3 cellular contexts compared by ENCODE assay signal in the genomic region with DNA sequence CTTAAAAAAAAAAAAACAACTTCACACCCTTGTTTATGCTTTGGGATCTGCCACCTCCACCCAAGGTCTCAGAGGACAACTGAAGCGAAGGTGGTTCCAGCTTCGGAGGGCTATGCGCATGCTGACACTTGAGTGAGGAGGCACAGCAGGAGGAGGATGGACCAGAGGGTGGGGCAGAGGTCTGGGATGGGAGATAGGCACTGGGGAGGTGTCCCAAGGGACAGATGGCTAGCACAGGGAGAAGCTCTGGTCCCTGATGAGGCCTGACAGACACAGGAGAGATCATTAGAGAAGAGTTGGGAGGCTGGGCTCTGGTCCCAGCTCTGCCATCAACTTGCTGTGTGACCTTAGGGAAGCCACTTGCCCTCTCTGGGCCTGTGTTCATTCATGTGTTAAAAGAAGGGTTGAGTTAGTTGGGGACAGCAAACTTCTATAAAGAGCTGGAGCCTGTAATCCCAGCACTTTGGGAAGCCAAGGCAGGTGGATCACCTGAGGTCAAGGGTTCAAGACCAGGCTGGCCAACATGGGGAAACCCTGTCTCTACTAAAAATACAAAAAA.
A peak's percentile ranks its signal among the peaks of the same experiment; 100 is the strongest.
TF ChIP-seq lines count a peak whose summit lies in the region.

No MANE protein-coding gene starts in this region.

TF ChIP-seq in A549, 52 proteins besides CTCF, POLR2A, EP300 and RAD21:
- TF ChIP-seq, protein P1, sequence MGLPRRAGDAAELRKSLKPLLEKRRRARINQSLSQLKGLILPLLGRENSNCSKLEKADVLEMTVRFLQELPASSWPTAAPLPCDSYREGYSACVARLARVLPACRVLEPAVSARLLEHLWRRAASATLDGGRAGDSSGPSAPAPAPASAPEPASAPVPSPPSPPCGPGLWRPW (IDR thresholded peaks at IDR 0.05) = no peak
- TF ChIP-seq ZFP36 (IDR thresholded peaks at IDR 0.05; ENCODE audit: borderline replicate concordance, partially characterized antibody) = peak; percentile 60

TF ChIP-seq in K562, 482 proteins besides CTCF, POLR2A, EP300 and RAD21 (continues in another document):
- TF ChIP-seq YBX1 (IDR thresholded peaks at IDR 0.05) (no peak), ZNF830 (CRISPR knock-in tag; IDR thresholded peaks at IDR 0.05) (no peak), EGR1 (conservative IDR thresholded peaks at IDR 0.05) (no peak), ADNP (tag; IDR thresholded peaks at IDR 0.05) (peak; percentile 79; the same call in 1 of the 2 replicates), HDAC6 (IDR thresholded peaks at IDR 0.05; ENCODE audit: low read depth, low read length) (no peak), CBFA2T3 (IDR thresholded peaks at IDR 0.05) (peak; percentile 67), ZNF583 (CRISPR knock-in tag; IDR thresholded peaks at IDR 0.05) (no peak), OTX1 (CRISPR knock-in tag; IDR thresholded peaks at IDR 0.05) (no peak), HNRNPLL (IDR thresholded peaks at IDR 0.05; ENCODE audit: low read depth, low read length, poor library complexity, severe bottlenecking) (no peak), XRCC4 (IDR thresholded peaks at IDR 0.05; ENCODE audit: extremely low read depth, insufficient read depth, insufficient read length) (no peak), SMARCA5 (IDR thresholded peaks at IDR 0.05) (peak; percentile 88; the same call in 1 of the 2 replicates), POLR2G (IDR thresholded peaks at IDR 0.05; ENCODE audit: low read depth, low read length) (no peak), SIN3B (IDR thresholded peaks at IDR 0.05; ENCODE audit: low read depth) (no peak), JUNB (CRISPR knock-in tag; conservative IDR thresholded peaks at IDR 0.05) (no peak), MBD2 (IDR thresholded peaks at IDR 0.05; ENCODE audit: borderline replicate concordance, low read depth) (no peak), SMARCE1 (IDR thresholded peaks at IDR 0.05) (no peak), NONO (IDR thresholded peaks at IDR 0.05; ENCODE audit: low read depth in 2 of 2, low read length in 1 of 2) (no peak), ATF1 (CRISPR knock-in tag; IDR thresholded peaks at IDR 0.05) (no peak), ATF1 (tag; IDR thresholded peaks at IDR 0.05) (no peak), TAL1 (IDR thresholded peaks at IDR 0.05) (peak; percentile 14; the same call in 1 of the 2 replicates), ZNF274 (IDR thresholded peaks at IDR 0.05; ENCODE audit: borderline replicate concordance, low read depth, low read length) (no peak), ZNF668 (CRISPR knock-in tag; IDR thresholded peaks at IDR 0.05) (no peak), GTF2F1 (IDR thresholded peaks at IDR 0.05; ENCODE audit: low read depth, low read length) (no peak), STAT5A (IDR thresholded peaks at IDR 0.05; ENCODE audit: borderline replicate concordance, low read length) (no peak), TOE1 (IDR thresholded peaks at IDR 0.05; ENCODE audit: borderline replicate concordance) (no peak), TOE1 (CRISPR knock-in tag; IDR thresholded peaks at IDR 0.05; ENCODE audit: borderline replicate concordance, low read depth) (no peak), NCOR1 (IDR thresholded peaks at IDR 0.05) (no peak; the same call in 1 of the 2 replicates), ID3 (CRISPR knock-in tag; IDR thresholded peaks at IDR 0.05) (no peak), ID3 (tag; IDR thresholded peaks at IDR 0.05) (no peak), PREB (CRISPR knock-in tag; IDR thresholded peaks at IDR 0.05) (no peak), ZNF239 (CRISPR knock-in tag; IDR thresholded peaks at IDR 0.05) (no peak), CBX3 (IDR thresholded peaks at IDR 0.05; ENCODE audit: borderline replicate concordance in 1 of 2, low read length in 2 of 2) (0 out of 3 replicates have a peak, but pooled peaks of 1 of the 2 experiments have one; percentile 21), CBX1 (IDR thresholded peaks at IDR 0.05; ENCODE audit: low read depth) (peak; percentile 66; the same call in 1 of the 2 replicates), PTBP1 (IDR thresholded peaks at IDR 0.05; ENCODE audit: low read depth, low read length) (peak; percentile 84; the same call in 1 of the 2 replicates), ZNF507 (tag; conservative IDR thresholded peaks at IDR 0.05) (no peak), RCOR1 (IDR thresholded peaks at IDR 0.05; ENCODE audit: borderline replicate concordance in 1 of 2, low read depth in 2 of 2, low read length in 2 of 2) (peak in 1 of 2 experiments; percentile 33; a peak in 1 of 4 replicates), TCF7 (IDR thresholded peaks at IDR 0.05; ENCODE audit: borderline replicate concordance) (no peak), ZNF24 (IDR thresholded peaks at IDR 0.05) (no peak), NFIX (CRISPR knock-in tag; IDR thresholded peaks at IDR 0.05; ENCODE audit: low read depth) (no peak), PHB (CRISPR knock-in tag; IDR thresholded peaks at IDR 0.05) (no peak), ZBTB17 (CRISPR knock-in tag; IDR thresholded peaks at IDR 0.05) (no peak)
- TF ChIP-seq, protein P2, sequence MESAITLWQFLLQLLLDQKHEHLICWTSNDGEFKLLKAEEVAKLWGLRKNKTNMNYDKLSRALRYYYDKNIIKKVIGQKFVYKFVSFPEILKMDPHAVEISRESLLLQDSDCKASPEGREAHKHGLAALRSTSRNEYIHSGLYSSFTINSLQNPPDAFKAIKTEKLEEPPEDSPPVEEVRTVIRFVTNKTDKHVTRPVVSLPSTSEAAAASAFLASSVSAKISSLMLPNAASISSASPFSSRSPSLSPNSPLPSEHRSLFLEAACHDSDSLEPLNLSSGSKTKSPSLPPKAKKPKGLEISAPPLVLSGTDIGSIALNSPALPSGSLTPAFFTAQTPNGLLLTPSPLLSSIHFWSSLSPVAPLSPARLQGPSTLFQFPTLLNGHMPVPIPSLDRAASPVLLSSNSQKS (CRISPR knock-in tag; IDR thresholded peaks at IDR 0.05) = no peak

TF ChIP-seq in HepG2, 621 proteins besides CTCF, POLR2A, EP300 and RAD21:
- TF ChIP-seq ZNF768 (CRISPR knock-in tag; IDR thresholded peaks at IDR 0.05) (peak; percentile 97), SKI (IDR thresholded peaks at IDR 0.05; ENCODE audit: partially characterized antibody) (no peak)
